32 cellular contexts compared by ENCODE assay signal in genomic region chr22:39974065-39974464, GRCh38. TPM values are rescaled to one million over a fixed set of nuclear protein-coding genes. Genes with fewer than 3 reads are reported as not detected.
"Had no signal": no experiment of that assay in that cellular context is flagged by ENCODE, and none has a peak within 500 bp of the region (broad histone marks: within the 10 kb centered on the region; RNA-seq: fewer than 3 reads in every experiment).

No MANE protein-coding gene starts in this region.

- DNase-seq: dorsolateral prefrontal cortex; effector CD4-positive, alpha-beta T cell; endodermal cell; foreskin keratinocyte; heart left ventricle; left cardiac atrium; left lung; mesenchymal stem cell; mucosa of descending colon; naive B cell; sigmoid colon; stimulated activated CD4-positive, alpha-beta T cell treated with anti-CD3 and anti-CD28 coated beads, Interleukin-4, amount 100 ng/mL, for 4 hours; stimulated activated naive B cell treated with anti-CD40 and anti-IgM and Interleukin-4, amounts not matched to agents 10 μg/mL and 1 μg/mL and 100 μg/mL, for 72 hours; upper lobe of left lung had no signal

- H3K4me3 ChIP-seq: dorsolateral prefrontal cortex, esophagus muscularis mucosa, gastroesophageal sphincter, heart left ventricle, hepatocyte, left lung, mucosa of descending colon, neural progenitor cell, prostate gland, right atrium auricular region, sigmoid colon, thoracic aorta, tibial nerve, upper lobe of left lung had no signal

- H3K27ac Mint-ChIP-seq: endodermal cell; mesothelial cell of epicardium; nephron; neural progenitor cell; stimulated activated naive B cell treated with anti-CD40 and anti-IgM and Interleukin-4, amounts not matched to agents 10 μg/mL and 1 μg/mL and 100 μg/mL, for 72 hours; stimulated activated naive CD8-positive, alpha-beta T cell treated with anti-CD3 and anti-CD28 coated beads, Interleukin-15, Interleukin-2, amounts not matched to agents 100 ng/mL and 50 ng/mL, for 24 hours had no signal

- H3K4me2 ChIP-seq: hepatocyte, neural progenitor cell had no signal

- H3K27ac ChIP-seq: dorsolateral prefrontal cortex, esophagus muscularis mucosa, foreskin keratinocyte, gastroesophageal sphincter, heart left ventricle, hepatocyte, left lung, neural progenitor cell, prostate gland, right atrium auricular region, sigmoid colon, thoracic aorta, upper lobe of left lung had no signal

- H3K27me3 ChIP-seq: neural progenitor cell, right atrium auricular region, tibial nerve, upper lobe of left lung had no signal

- H3K9me3 ChIP-seq: esophagus muscularis mucosa, gastroesophageal sphincter, heart left ventricle, left lung, mucosa of descending colon, prostate gland, right atrium auricular region, sigmoid colon, thoracic aorta, tibial nerve, upper lobe of left lung had no signal

- H3K36me3 ChIP-seq: esophagus muscularis mucosa, gastroesophageal sphincter, heart left ventricle, left lung, neural progenitor cell, prostate gland, right atrium auricular region, sigmoid colon, thoracic aorta, tibial nerve, upper lobe of left lung had no signal

- H3K9ac ChIP-seq: neural progenitor cell had no signal

- H2AFZ ChIP-seq: hepatocyte, neural progenitor cell had no signal

- H3K4me1 ChIP-seq: foreskin keratinocyte, gastroesophageal sphincter, left lung, prostate gland, sigmoid colon had no signal

- FAIRE-seq: colon, urothelium cell line had no signal

- H3K9me3 Mint-ChIP-seq: endodermal cell; mesothelial cell of epicardium; nephron; neural progenitor cell; stimulated activated naive CD8-positive, alpha-beta T cell treated with anti-CD3 and anti-CD28 coated beads, Interleukin-15, Interleukin-2, amounts not matched to agents 100 ng/mL and 50 ng/mL, for 24 hours had no signal

- H3K4me1 Mint-ChIP-seq: mesothelial cell of epicardium; naive B cell; nephron; stimulated activated naive B cell treated with anti-CD40 and anti-IgM and Interleukin-4, amounts not matched to agents 10 μg/mL and 1 μg/mL and 100 μg/mL, for 72 hours had no signal

- H3K27me3 Mint-ChIP-seq: stimulated activated naive CD8-positive, alpha-beta T cell treated with anti-CD3 and anti-CD28 coated beads, Interleukin-15, Interleukin-2, amounts not matched to agents 100 ng/mL and 50 ng/mL, for 24 hours had no signal

- H3K4me3 Mint-ChIP-seq: endodermal cell; mesothelial cell of epicardium; naive B cell; nephron; neural progenitor cell; stimulated activated naive B cell treated with anti-CD40 and anti-IgM and Interleukin-4, amounts not matched to agents 10 μg/mL and 1 μg/mL and 100 μg/mL, for 72 hours; stimulated activated naive CD8-positive, alpha-beta T cell treated with anti-CD3 and anti-CD28 coated beads, Interleukin-15, Interleukin-2, amounts not matched to agents 100 ng/mL and 50 ng/mL, for 24 hours had no signal

- H3K36me3 Mint-ChIP-seq: mesothelial cell of epicardium, neural progenitor cell had no signal

- ATAC-seq: foreskin keratinocyte; gastroesophageal sphincter; left cardiac atrium; left lung; mucosa of descending colon; stimulated activated naive B cell treated with anti-CD40 and anti-IgM and Interleukin-4, amounts not matched to agents 10 μg/mL and 1 μg/mL and 100 μg/mL, for 72 hours had no signal

- H3K79me2 ChIP-seq: hepatocyte had no signal

RNA-seq across cellular contexts. Expression of gene TMA7B, which starts 13.9 kb away (rescaled TPM):
- total RNA-seq: endodermal cell, epithelial cell of proximal tubule, esophagus muscularis mucosa, fibroblast of lung, foreskin keratinocyte, gastroesophageal sphincter, hepatocyte, kidney epithelial cell, left cardiac atrium, lung microvascular endothelial cell, mesothelial cell of epicardium, osteoblast, prostate gland, right atrium auricular region, sigmoid colon, tibial nerve had no signal
- polyA plus RNA-seq: fibroblast of lung, foreskin keratinocyte, heart left ventricle, hepatocyte had no signal

RNA-seq across cellular contexts. Expression of gene FAM83F, which starts 20.7 kb away (rescaled TPM):
- total RNA-seq: fibroblast of lung, lung microvascular endothelial cell, osteoblast had no signal
- polyA plus RNA-seq: fibroblast of lung had no signal
